ENCODE assay signal across 28 cellular contexts in genomic region chr18:12534820-12535219, GRCh38.
"Had no signal": no experiment of that assay in that cellular context is flagged by ENCODE, and none has a peak within 500 bp of the region (broad histone marks: within the 10 kb centered on the region; RNA-seq: fewer than 3 reads in every experiment).

No MANE protein-coding gene starts in this region.

- DNase-seq: dermis blood vessel endothelial cell; effector memory CD4-positive, alpha-beta T cell; erythroblast; esophagus squamous epithelium; gastrocnemius medialis; head of caudate nucleus; left cardiac atrium; left lung; mesendoderm; midbrain; naive thymus-derived CD4-positive, alpha-beta T cell; stimulated activated CD4-positive, alpha-beta T cell treated with anti-CD3 and anti-CD28 coated beads, Interleukin-12 subunit alpha, Interleukin-12 subunit beta, amount 100 ng/mL, for 4 hours; stimulated activated CD4-positive, alpha-beta T cell treated with anti-CD3 and anti-CD28 coated beads, Interleukin-1b, Interleukin-23, amount 100 ng/mL, for 48 hours; stimulated activated CD4-positive, alpha-beta T cell treated with anti-CD3 and anti-CD28 coated beads, Interleukin-4, amount 100 ng/mL, for 1 hour; stimulated activated CD8-positive, alpha-beta memory T cell treated with anti-CD3 and anti-CD28 coated beads, Interleukin-4, amount 100 ng/mL, for 48 hours; stimulated activated naive CD4-positive, alpha-beta T cell; stimulated activated naive CD8-positive, alpha-beta T cell treated with anti-CD3 and anti-CD28 coated beads, Interleukin-15, amount 100 ng/mL, for 72 hours; transverse colon; upper lobe of right lung; uterus had no signal

- H3K9ac ChIP-seq: neural progenitor cell, parathyroid adenoma had no signal

- H3K9me3 ChIP-seq: esophagus squamous epithelium, gastrocnemius medialis, left lung, right atrium auricular region, suprapubic skin, transverse colon, upper lobe of right lung, uterus had no signal

- H3K4me1 ChIP-seq: esophagus squamous epithelium, left lung, neural progenitor cell, parathyroid adenoma, right atrium auricular region, suprapubic skin, transverse colon, upper lobe of right lung, uterus had no signal

- FAIRE-seq: endothelial cell of umbilical vein had no signal

- H3K27me3 ChIP-seq: esophagus squamous epithelium, gastrocnemius medialis, left lung, neural progenitor cell, right atrium auricular region, suprapubic skin, transverse colon, upper lobe of right lung, uterus had no signal

- H3K4me3 ChIP-seq: coronary artery, esophagus squamous epithelium, gastrocnemius medialis, left lung, neural progenitor cell, right atrium auricular region, smooth muscle cell, suprapubic skin, transverse colon, upper lobe of right lung, uterus had no signal

- H3K36me3 ChIP-seq: esophagus squamous epithelium, gastrocnemius medialis, left lung, neural progenitor cell, right atrium auricular region, suprapubic skin, transverse colon, upper lobe of right lung, uterus had no signal

- ATAC-seq: gastrocnemius medialis; left cardiac atrium; left lung; naive thymus-derived CD4-positive, alpha-beta T cell; sciatic nerve; stimulated activated naive CD8-positive, alpha-beta T cell treated with anti-CD3 and anti-CD28 coated beads, Interleukin-15, amount 100 ng/mL, for 72 hours; upper lobe of right lung had no signal

- H3K27ac ChIP-seq: coronary artery, esophagus squamous epithelium, gastrocnemius medialis, left lung, neural progenitor cell, parathyroid adenoma, right atrium auricular region, suprapubic skin, transverse colon, upper lobe of right lung, uterus had no signal
